In the genomic region with DNA sequence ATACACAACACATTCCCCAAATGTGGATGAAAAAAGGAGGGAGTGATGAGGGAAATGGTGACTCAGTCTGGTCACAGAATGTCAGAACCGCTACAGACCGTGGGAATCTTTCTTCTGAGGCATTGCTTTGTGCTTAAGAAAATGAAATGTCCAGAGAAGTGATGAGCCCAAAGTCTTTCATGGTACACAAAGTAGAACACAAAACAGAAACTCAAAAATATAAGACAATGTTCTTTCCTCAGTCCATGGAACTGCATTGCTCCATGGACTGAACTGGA, we compare ENCODE assay signal across 1 cellular context.
TF ChIP-seq lines count a peak whose summit lies in the region.

No MANE protein-coding gene starts in this region.

TF ChIP-seq in SK-N-SH treated with all-trans-retinoic acid at 6 μM for 48 hours, 23 proteins besides CTCF, POLR2A, EP300 and RAD21 (continued from another document):
- TF ChIP-seq, protein P1, sequence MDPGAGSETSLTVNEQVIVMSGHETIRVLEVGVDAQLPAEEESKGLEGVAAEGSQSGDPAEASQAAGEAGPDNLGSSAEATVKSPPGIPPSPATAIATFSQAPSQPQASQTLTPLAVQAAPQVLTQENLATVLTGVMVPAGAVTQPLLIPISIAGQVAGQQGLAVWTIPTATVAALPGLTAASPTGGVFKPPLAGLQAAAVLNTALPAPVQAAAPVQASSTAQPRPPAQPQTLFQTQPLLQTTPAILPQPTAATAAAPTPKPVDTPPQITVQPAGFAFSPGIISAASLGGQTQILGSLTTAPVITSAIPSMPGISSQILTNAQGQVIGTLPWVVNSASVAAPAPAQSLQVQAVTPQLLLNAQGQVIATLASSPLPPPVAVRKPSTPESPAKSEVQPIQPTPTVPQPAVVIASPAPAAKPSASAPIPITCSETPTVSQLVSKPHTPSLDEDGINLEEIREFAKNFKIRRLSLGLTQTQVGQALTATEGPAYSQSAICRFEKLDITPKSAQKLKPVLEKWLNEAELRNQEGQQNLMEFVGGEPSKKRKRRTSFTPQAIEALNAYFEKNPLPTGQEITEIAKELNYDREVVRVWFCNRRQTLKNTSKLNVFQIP (CRISPR knock-in tag; IDR thresholded peaks at IDR 0.05; ENCODE audit: borderline replicate concordance, low read depth) = no peak
- TF ChIP-seq BACH2 (CRISPR knock-in tag; IDR thresholded peaks at IDR 0.05; ENCODE audit: borderline replicate concordance) (no peak), ISL1 (CRISPR knock-in tag; IDR thresholded peaks at IDR 0.05) (no peak)
TF ChIP-seq in SK-N-SH treated with all-trans-retinoic acid at 6 μM for 48 hours: peak in this region for 0.
